In genomic region chr1:153494976-153495535, GRCh38 we compare ENCODE assay signal across 9 cellular contexts. TPM values are rescaled to one million over a fixed set of nuclear protein-coding genes. Genes with fewer than 3 reads are reported as not detected.
DNase-seq lines count a peak whose midpoint lies in the region; ATAC-seq and TF ChIP-seq lines count a peak whose summit lies in the region.
"Had no signal": no experiment of that assay in that cellular context is flagged by ENCODE, and none has a peak within 500 bp of the region (broad histone marks: within the 10 kb centered on the region; RNA-seq: fewer than 3 reads in every experiment).

No MANE protein-coding gene starts in this region.

- TF ChIP-seq CTCF in AG04450 (IDR thresholded peaks at IDR 0.05; ENCODE audit: low read depth, low read length), result peak; percentile 98
- TF ChIP-seq CTCF in chondrocyte (IDR thresholded peaks at IDR 0.05), result peak; percentile 97
- peak; percentile 83 for TF ChIP-seq CTCF in liver (IDR thresholded peaks at IDR 0.05; ENCODE audit: low read depth, low read length, missing input control)

- H3K9ac ChIP-seq in liver (ENCODE audit: low read depth in 1 of 2, low read length in 2 of 2), result no peak overlapping the region

- POLR2A ChIA-PET in AG04450 (lab: Yijun Ruan, JAX), result interaction anchor here (0.9 kb wide), 1 partner anchor 132 kb away, joined by 4 read pairs; the partner anchor contains the start of gene S100A13
- POLR2A ChIA-PET in activated CD4-positive, alpha-beta T cell treated with anti-CD3 and anti-CD28 coated beads for 36 hours (lab: Charles Lee), result no interaction called here

- no peaks in the 10 kb centered on the region for H3K9me3 Mint-ChIP-seq in activated CD4-positive, alpha-beta T cell treated with anti-CD3 and anti-CD28 coated beads for 36 hours (ENCODE audit: low read depth)
- no peaks in the 10 kb centered on the region for H3K9me3 Mint-ChIP-seq in chondrocyte (ENCODE audit: low read depth)

- H3K36me3 Mint-ChIP-seq in activated CD4-positive, alpha-beta T cell treated with anti-CD3 and anti-CD28 coated beads for 36 hours (ENCODE audit: low read depth), result no peaks in the 10 kb centered on the region
- H3K36me3 Mint-ChIP-seq in chondrocyte (ENCODE audit: low read depth), result no peaks in the 10 kb centered on the region

- H3K27ac ChIP-seq in AG04450 (ENCODE audit: low read depth, low read length) (no peak overlapping the region), liver (ENCODE audit: low read depth in 1 of 2, low read length in 2 of 2) (no peak overlapping the region)

- no peak overlapping the region for H3K4me3 Mint-ChIP-seq in activated CD4-positive, alpha-beta T cell treated with anti-CD3 and anti-CD28 coated beads for 36 hours
- no peak overlapping the region for H3K4me3 Mint-ChIP-seq in chondrocyte (ENCODE audit: unreplicated experiment)

- no peak overlapping the region for H3K4me3 ChIP-seq in AG04450 (ENCODE audit: low read depth, low read length)
- no peak overlapping the region for H3K4me3 ChIP-seq in H7 (ENCODE audit: insufficient read depth, low read depth, low read length)
- no peak overlapping the region for H3K4me3 ChIP-seq in liver (ENCODE audit: low read depth in 1 of 3, low read length in 3 of 3)

- ATAC-seq in activated CD4-positive, alpha-beta T cell treated with anti-CD3 and anti-CD28 coated beads for 36 hours, result peak; percentile 90
- ATAC-seq in GM19351 (IDR thresholded peaks at IDR 0.05; ENCODE audit: unreplicated experiment), result no peak

- peaks cover 10% of the 10 kb centered on the region for H3K27me3 ChIP-seq in AG04450 (ENCODE audit: control insufficient read depth, insufficient read depth, low read length)
- no peaks in the 10 kb centered on the region for H3K27me3 ChIP-seq in H7 (ENCODE audit: control insufficient read depth, insufficient read depth, low read length)
- H3K27me3 ChIP-seq in liver (ENCODE audit: control insufficient read depth in 4 of 4, insufficient read depth in 4 of 4, low read length in 3 of 4), result peaks cover 0 to 2% (median 0%) of the 10 kb centered on the region in 4 donors

- H3K36me3 ChIP-seq in H7 (replicated peaks; ENCODE audit: control insufficient read depth, insufficient read depth, low read length) (no peaks in the 10 kb centered on the region), liver (ENCODE audit: control insufficient read depth in 4 of 4, insufficient read depth in 3 of 4, low read depth in 1 of 4, low read length in 3 of 4) (no peaks in the 10 kb centered on the region)

- TF ChIP-seq RAD21 in liver (IDR thresholded peaks at IDR 0.05), result peak; percentile 88 to 89

- H3K9me3 ChIP-seq in AG04450 (ENCODE audit: control insufficient read depth, insufficient read depth, low read length) (no peaks in the 10 kb centered on the region), liver (ENCODE audit: control insufficient read depth in 4 of 4, low read length in 3 of 4) (no peaks in the 10 kb centered on the region)

- H3K4me1 ChIP-seq in liver (ENCODE audit: control insufficient read depth in 4 of 4, insufficient read depth in 4 of 4, low read length in 3 of 4), result no peaks in the 10 kb centered on the region

- no peaks in the 10 kb centered on the region for H3K4me1 Mint-ChIP-seq in activated CD4-positive, alpha-beta T cell treated with anti-CD3 and anti-CD28 coated beads for 36 hours
- H3K4me1 Mint-ChIP-seq in chondrocyte (ENCODE audit: low read depth), result peaks cover 6% of the 10 kb centered on the region

- 37% methylated on average over 6 of the region's 6 CpGs for WGBS in liver

- DNase-seq in AG04450 (ENCODE audit: low read depth, low spot score) (peak; percentile 29), H7 (peak; percentile 88), NCI-H460 (ENCODE audit: extremely low read depth, low read depth) (peak; percentile 70), chondrocyte (ENCODE audit: low spot score) (no peak)
- peak; percentile 90 for DNase-seq in activated CD4-positive, alpha-beta T cell treated with anti-CD3 and anti-CD28 coated beads for 36 hours
- peak; percentile 65 for DNase-seq in stimulated activated CD8-positive, alpha-beta memory T cell treated with anti-CD3 and anti-CD28 coated beads, Interleukin-12 subunit alpha, Interleukin-12 subunit beta, amount 100 ng/mL, for 1 hour (ENCODE audit: low read depth)

- no peak overlapping the region for H3K27ac Mint-ChIP-seq in activated CD4-positive, alpha-beta T cell treated with anti-CD3 and anti-CD28 coated beads for 36 hours
- H3K27ac Mint-ChIP-seq in chondrocyte (ENCODE audit: unreplicated experiment), result no peak overlapping the region

- intact Hi-C loops in activated CD4-positive, alpha-beta T cell treated with anti-CD3 and anti-CD28 coated beads for 36 hours (cut with DNase I, micrococcal nuclease), result loop anchor here (1.0 kb wide), 2 partner anchors 30 to 143 kb away; no protein-coding TSS in a partner anchor

- CTCF ChIA-PET in AG04450 (lab: Charles Lee), result interaction anchor here (0.6 to 13.0 kb wide), 36 partner anchors 8 to 1391 kb away, joined by 3 to 354 read pairs (median 4); partner anchors contain the start of genes PGLYRP4, S100A13, S100A16 and S100A9
- CTCF ChIA-PET in activated CD4-positive, alpha-beta T cell treated with anti-CD3 and anti-CD28 coated beads for 36 hours (lab: Charles Lee), result interaction anchor here (0.6 to 7.8 kb wide), 31 partner anchors 9 to 1385 kb away, joined by 3 to 160 read pairs (median 4); partner anchors contain the start of genes PGLYRP4 and S100A9

- peaks cover 14% of the 10 kb centered on the region for H3K27me3 Mint-ChIP-seq in activated CD4-positive, alpha-beta T cell treated with anti-CD3 and anti-CD28 coated beads for 36 hours
- H3K27me3 Mint-ChIP-seq in chondrocyte (ENCODE audit: low read depth), result peaks cover 48% of the 10 kb centered on the region

TF ChIP-seq in liver, 16 proteins besides CTCF, POLR2A, EP300 and RAD21 (continues in another document):
- TF ChIP-seq SP1 (IDR thresholded peaks at IDR 0.05), result no peak
- TF ChIP-seq RXRA (IDR thresholded peaks at IDR 0.05), result no peak
- no peak for TF ChIP-seq MAX (IDR thresholded peaks at IDR 0.05)

RNA-seq across cellular contexts. Expression of gene S100A7, which starts 34.6 kb away (rescaled TPM):
- polyA plus RNA-seq in AG04450 (2011; rRNA removed) (not detected in 2 replicates), liver (not detected)
- polyA minus RNA-seq in AG04450 (2011; rRNA and poly(A)+ RNA removed), result not detected in 2 replicates
- not detected in 2 replicates for total RNA-seq in H7 (2014; rRNA removed; shearing (Covaris generic))
- total RNA-seq in NCI-H460 (2014; rRNA removed; shearing (Covaris generic)), result not detected in 2 replicates
- not detected in 2 replicates for polyA plus RNA-seq in NCI-H460 (2014; cell fraction: nucleus; rRNA removed)
- total RNA-seq in activated CD4-positive, alpha-beta T cell treated with anti-CD3 and anti-CD28 coated beads for 36 hours, result not detected
- total RNA-seq in chondrocyte (not detected in 3 replicates), liver (not detected)
- total RNA-seq: skeletal muscle tissue had no signal

RNA-seq across cellular contexts. Expression of gene S100A6, which starts 40.7 kb away (rescaled TPM):
- polyA plus RNA-seq in AG04450 (2011; rRNA removed) (1,379 and 2,089 TPM in 2 replicates), liver (10 to 100 TPM; 27.3 to 30.0 TPM)
- polyA minus RNA-seq in AG04450 (2011; rRNA and poly(A)+ RNA removed), result 566 and 765 TPM in 2 replicates
- total RNA-seq in H7 (2014; rRNA removed; shearing (Covaris generic)), result 1.3 and 1.4 TPM in 2 replicates
- 743 and 832 TPM in 2 replicates for total RNA-seq in NCI-H460 (2014; rRNA removed; shearing (Covaris generic))
- 380 and 540 TPM in 2 replicates for polyA plus RNA-seq in NCI-H460 (2014; cell fraction: nucleus; rRNA removed)
- total RNA-seq in activated CD4-positive, alpha-beta T cell treated with anti-CD3 and anti-CD28 coated beads for 36 hours, result 100 to 1,000 TPM; 219 to 349 TPM
- total RNA-seq in chondrocyte (1.4 to 12.1 TPM (median 10.9 TPM) in 3 replicates), liver (100 to 1,000 TPM in 1 of 2 donors, 1 to 10 TPM in 1; 5.7 to 124 TPM)

RNA-seq across cellular contexts. Expression of gene S100A5, which starts 45.7 kb away (rescaled TPM):
- polyA plus RNA-seq in AG04450 (2011; rRNA removed) (0.25 and 0.42 TPM in 2 replicates), liver (not detected)
- polyA minus RNA-seq in AG04450 (2011; rRNA and poly(A)+ RNA removed), result not detected in 2 replicates
- not detected in 2 replicates for total RNA-seq in H7 (2014; rRNA removed; shearing (Covaris generic))
- total RNA-seq in NCI-H460 (2014; rRNA removed; shearing (Covaris generic)), result 0.30 TPM in 1 of 2 replicates, not detected in the other
- not detected in 2 replicates for polyA plus RNA-seq in NCI-H460 (2014; cell fraction: nucleus; rRNA removed)
- total RNA-seq in activated CD4-positive, alpha-beta T cell treated with anti-CD3 and anti-CD28 coated beads for 36 hours, result 1 to 10 TPM; 2.4 to 3.4 TPM
- total RNA-seq in chondrocyte (0.47 to 0.94 TPM in 2 of 3 replicates, not detected in the other), liver (not detected)
- total RNA-seq: skeletal muscle tissue had no signal

RNA-seq across cellular contexts. Expression of gene S100A4, which starts 50.5 kb away (rescaled TPM):
- polyA plus RNA-seq in AG04450 (2011; rRNA removed) (20.0 and 20.7 TPM in 2 replicates), liver (10 to 100 TPM; 16.3 to 17.1 TPM)
- 3.6 and 5.1 TPM in 2 replicates for polyA minus RNA-seq in AG04450 (2011; rRNA and poly(A)+ RNA removed)
- 17.3 and 18.0 TPM in 2 replicates for total RNA-seq in H7 (2014; rRNA removed; shearing (Covaris generic))
- total RNA-seq in NCI-H460 (2014; rRNA removed; shearing (Covaris generic)), result 201 and 238 TPM in 2 replicates
- 458 and 480 TPM in 2 replicates for polyA plus RNA-seq in NCI-H460 (2014; cell fraction: nucleus; rRNA removed)
- total RNA-seq in activated CD4-positive, alpha-beta T cell treated with anti-CD3 and anti-CD28 coated beads for 36 hours, result 100 to 1,000 TPM in 1 of 2 experiments, 10 to 100 TPM in 1; 84.8 to 166 TPM
- total RNA-seq in chondrocyte (331 to 404 TPM (median 388 TPM) in 3 replicates), liver (10 to 100 TPM in 1 of 2 donors, 1 to 10 TPM in 1; 4.8 to 69.8 TPM)

RNA-seq across cellular contexts. Expression of gene S100A3, which starts 54.0 kb away (rescaled TPM):
- polyA plus RNA-seq in AG04450 (2011; rRNA removed) (1.8 and 3.2 TPM in 2 replicates), liver (not detected)
- polyA minus RNA-seq in AG04450 (2011; rRNA and poly(A)+ RNA removed), result 1.6 and 2.1 TPM in 2 replicates
- 0.30 and 0.31 TPM in 2 replicates for total RNA-seq in H7 (2014; rRNA removed; shearing (Covaris generic))
- 1.1 and 3.4 TPM in 2 replicates for total RNA-seq in NCI-H460 (2014; rRNA removed; shearing (Covaris generic))
- polyA plus RNA-seq in NCI-H460 (2014; cell fraction: nucleus; rRNA removed), result 6.3 and 9.0 TPM in 2 replicates
- not detected for total RNA-seq in activated CD4-positive, alpha-beta T cell treated with anti-CD3 and anti-CD28 coated beads for 36 hours
- total RNA-seq in chondrocyte (6.5 to 10.8 TPM (median 8.7 TPM) in 3 replicates), liver (not detected)
- total RNA-seq: skeletal muscle tissue had no signal
